ENCODE assay signal across 1 cellular context in the genomic region with DNA sequence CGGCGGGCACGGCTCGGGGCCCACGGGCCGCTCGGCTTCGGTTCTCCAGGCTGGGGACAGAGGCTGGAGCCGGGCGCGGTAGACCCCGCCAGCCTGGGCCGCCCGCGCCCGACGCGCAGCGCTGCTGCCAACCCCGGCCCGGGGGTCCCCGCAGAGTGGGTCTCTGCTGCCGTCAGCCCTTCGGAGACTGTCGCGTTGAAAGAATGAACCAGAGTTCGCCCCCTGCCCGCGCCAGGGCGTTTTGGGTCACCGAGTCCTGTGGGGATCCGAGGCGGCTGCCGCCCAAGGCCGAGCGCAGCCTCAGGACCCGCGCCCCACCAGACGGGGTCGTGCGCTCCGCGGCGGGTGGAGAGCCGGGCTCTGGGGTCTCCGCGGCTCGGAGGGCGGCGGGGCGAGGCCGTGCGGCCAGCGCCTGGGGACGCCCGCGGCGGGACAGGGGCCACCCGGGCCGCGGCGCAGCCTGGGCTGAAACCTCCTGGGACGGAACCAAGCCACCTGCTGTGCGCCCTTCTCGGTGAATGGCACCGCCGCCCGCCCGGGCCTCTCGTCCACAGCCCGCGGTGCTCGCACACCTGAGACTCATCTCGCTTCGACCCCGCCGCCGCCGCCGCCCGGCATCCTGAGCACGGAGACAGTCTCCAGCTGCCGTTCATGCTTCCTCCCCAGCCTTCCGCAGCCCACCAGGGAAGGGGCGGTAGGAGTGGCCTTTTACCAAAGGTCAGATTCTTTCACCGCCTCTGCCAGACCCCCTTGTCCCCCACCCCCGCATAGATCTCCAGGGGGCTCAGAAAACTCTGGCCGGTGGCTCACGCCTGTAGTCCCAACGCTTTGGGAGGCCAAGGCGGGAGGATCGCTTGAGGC.
TF ChIP-seq lines count a peak whose summit lies in the region.

No MANE protein-coding gene starts in this region.

TF ChIP-seq in GM23338, 12 proteins besides CTCF, POLR2A, EP300 and RAD21 (continued from another document):
- TF ChIP-seq, protein P1, sequence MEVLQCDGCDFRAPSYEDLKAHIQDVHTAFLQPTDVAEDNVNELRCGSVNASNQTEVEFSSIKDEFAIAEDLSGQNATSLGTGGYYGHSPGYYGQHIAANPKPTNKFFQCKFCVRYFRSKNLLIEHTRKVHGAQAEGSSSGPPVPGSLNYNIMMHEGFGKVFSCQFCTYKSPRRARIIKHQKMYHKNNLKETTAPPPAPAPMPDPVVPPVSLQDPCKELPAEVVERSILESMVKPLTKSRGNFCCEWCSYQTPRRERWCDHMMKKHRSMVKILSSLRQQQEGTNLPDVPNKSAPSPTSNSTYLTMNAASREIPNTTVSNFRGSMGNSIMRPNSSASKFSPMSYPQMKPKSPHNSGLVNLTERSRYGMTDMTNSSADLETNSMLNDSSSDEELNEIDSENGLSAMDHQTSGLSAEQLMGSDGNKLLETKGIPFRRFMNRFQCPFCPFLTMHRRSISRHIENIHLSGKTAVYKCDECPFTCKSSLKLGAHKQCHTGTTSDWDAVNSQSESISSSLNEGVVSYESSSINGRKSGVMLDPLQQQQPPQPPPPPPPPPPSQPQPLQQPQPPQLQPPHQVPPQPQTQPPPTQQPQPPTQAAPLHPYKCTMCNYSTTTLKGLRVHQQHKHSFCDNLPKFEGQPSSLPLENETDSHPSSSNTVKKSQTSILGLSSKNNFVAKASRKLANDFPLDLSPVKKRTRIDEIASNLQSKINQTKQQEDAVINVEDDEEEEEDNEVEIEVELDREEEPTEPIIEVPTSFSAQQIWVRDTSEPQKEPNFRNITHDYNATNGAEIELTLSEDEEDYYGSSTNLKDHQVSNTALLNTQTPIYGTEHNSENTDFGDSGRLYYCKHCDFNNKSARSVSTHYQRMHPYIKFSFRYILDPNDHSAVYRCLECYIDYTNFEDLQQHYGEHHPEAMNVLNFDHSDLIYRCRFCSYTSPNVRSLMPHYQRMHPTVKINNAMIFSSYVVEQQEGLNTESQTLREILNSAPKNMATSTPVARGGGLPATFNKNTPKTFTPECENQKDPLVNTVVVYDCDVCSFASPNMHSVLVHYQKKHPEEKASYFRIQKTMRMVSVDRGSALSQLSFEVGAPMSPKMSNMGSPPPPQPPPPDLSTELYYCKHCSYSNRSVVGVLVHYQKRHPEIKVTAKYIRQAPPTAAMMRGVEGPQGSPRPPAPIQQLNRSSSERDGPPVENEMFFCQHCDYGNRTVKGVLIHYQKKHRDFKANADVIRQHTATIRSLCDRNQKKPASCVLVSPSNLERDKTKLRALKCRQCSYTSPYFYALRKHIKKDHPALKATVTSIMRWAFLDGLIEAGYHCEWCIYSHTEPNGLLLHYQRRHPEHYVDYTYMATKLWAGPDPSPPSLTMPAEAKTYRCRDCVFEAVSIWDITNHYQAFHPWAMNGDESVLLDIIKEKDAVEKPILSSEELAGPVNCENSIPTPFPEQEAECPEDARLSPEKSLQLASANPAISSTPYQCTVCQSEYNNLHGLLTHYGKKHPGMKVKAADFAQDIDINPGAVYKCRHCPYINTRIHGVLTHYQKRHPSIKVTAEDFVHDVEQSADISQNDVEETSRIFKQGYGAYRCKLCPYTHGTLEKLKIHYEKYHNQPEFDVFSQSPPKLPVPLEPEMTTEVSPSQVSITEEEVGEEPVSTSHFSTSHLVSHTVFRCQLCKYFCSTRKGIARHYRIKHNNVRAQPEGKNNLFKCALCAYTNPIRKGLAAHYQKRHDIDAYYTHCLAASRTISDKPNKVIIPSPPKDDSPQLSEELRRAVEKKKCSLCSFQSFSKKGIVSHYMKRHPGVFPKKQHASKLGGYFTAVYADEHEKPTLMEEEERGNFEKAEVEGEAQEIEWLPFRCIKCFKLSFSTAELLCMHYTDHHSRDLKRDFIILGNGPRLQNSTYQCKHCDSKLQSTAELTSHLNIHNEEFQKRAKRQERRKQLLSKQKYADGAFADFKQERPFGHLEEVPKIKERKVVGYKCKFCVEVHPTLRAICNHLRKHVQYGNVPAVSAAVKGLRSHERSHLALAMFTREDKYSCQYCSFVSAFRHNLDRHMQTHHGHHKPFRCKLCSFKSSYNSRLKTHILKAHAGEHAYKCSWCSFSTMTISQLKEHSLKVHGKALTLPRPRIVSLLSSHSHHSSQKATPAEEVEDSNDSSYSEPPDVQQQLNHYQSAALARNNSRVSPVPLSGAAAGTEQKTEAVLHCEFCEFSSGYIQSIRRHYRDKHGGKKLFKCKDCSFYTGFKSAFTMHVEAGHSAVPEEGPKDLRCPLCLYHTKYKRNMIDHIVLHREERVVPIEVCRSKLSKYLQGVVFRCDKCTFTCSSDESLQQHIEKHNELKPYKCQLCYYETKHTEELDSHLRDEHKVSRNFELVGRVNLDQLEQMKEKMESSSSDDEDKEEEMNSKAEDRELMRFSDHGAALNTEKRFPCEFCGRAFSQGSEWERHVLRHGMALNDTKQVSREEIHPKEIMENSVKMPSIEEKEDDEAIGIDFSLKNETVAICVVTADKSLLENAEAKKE (CRISPR knock-in tag; IDR thresholded peaks at IDR 0.05), result no peak
- TF ChIP-seq EZH2 (IDR thresholded peaks at IDR 0.05; ENCODE audit: low read depth, unreplicated experiment), result peak; percentile 75
